Comparison of ENCODE assay signal across 10 cellular contexts in the genomic region with DNA sequence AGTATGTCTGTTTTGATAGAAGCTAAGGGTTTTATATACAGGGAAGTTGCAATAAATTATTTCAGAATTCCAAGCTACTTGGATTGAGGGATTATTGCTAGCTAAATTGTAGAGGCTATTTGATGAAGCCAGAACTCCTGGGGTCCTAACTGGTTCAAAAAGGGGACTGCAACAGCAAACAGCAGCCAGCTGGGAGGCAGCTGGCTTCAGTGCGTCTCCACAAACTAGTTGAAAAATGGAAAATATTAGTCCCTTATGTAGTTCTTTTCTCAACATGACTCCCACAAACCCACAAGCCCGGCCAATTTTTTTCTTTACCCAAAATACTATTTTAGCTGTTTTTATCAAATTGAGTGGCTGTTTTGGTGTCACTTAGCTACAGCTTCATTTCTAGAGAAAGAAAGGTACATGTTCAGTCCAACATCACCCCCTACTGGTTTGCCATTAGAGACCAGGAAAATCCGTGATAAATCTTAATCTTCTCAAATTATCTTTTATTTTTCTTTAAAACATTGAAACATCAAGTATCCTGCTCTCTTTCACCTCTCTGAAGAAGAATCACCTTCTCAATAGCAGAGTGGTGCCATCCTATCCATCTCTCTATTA.
DNase-seq lines count a peak whose midpoint lies in the region; ATAC-seq, FAIRE-seq and TF ChIP-seq lines count a peak whose summit lies in the region.
"Had no signal": no experiment of that assay in that cellular context is flagged by ENCODE, and none has a peak within 500 bp of the region (broad histone marks: within the 10 kb centered on the region; RNA-seq: fewer than 3 reads in every experiment).

No MANE protein-coding gene starts in this region.

- H3K27me3 ChIP-seq in fibroblast of lung (ENCODE audit: control insufficient read depth, insufficient read depth, low read length) (no peaks in the 10 kb centered on the region), small intestine (ENCODE audit: control insufficient read depth in 2 of 2, insufficient read depth in 2 of 2, low read length in 2 of 2) (no peaks in the 10 kb centered on the region), gastrocnemius medialis (no peaks in the 10 kb centered on the region)

- H3K4me1 ChIP-seq in fibroblast of lung (ENCODE audit: control insufficient read depth, extremely low read depth, insufficient read depth, low read length) (no peaks in the 10 kb centered on the region), small intestine (ENCODE audit: control insufficient read depth in 2 of 2, insufficient read depth in 1 of 2, low read depth in 1 of 2, low read length in 1 of 2) (no peaks in the 10 kb centered on the region), gastrocnemius medialis (no peaks in the 10 kb centered on the region)

- H3K27ac ChIP-seq in fibroblast of lung (ENCODE audit: insufficient read depth, low read length) (no peak overlapping the region), small intestine (ENCODE audit: low read depth in 1 of 2, low read length in 1 of 2) (no peak overlapping the region), gastrocnemius medialis (no peak overlapping the region)

- H3K9me3 ChIP-seq in fibroblast of lung (ENCODE audit: control insufficient read depth, insufficient read depth, low read depth, low read length) = no peaks in the 10 kb centered on the region
- no peaks in the 10 kb centered on the region for H3K9me3 ChIP-seq in small intestine (ENCODE audit: control insufficient read depth, low read depth)
- no peaks in the 10 kb centered on the region for H3K9me3 ChIP-seq in gastrocnemius medialis

- ATAC-seq in gastrocnemius medialis = no peak

- in situ Hi-C loops in gastrocnemius medialis (cut with MboI; ENCODE audit: low sequenced_read_pairs in 4 of 4) = no loop called here

- no peak for FAIRE-seq in small intestine (lab: Jason Lieb, UNC)

- no peak for TF ChIP-seq POLR2A in gastrocnemius medialis (IDR thresholded peaks at IDR 0.05)

- H3K36me3 ChIP-seq in fibroblast of lung (ENCODE audit: control insufficient read depth, insufficient read depth, low read length) = no peaks in the 10 kb centered on the region
- H3K36me3 ChIP-seq in small intestine (ENCODE audit: control insufficient read depth in 2 of 2, insufficient read depth in 2 of 2, low read length in 2 of 2) = no peaks in the 10 kb centered on the region
- no peaks in the 10 kb centered on the region for H3K36me3 ChIP-seq in gastrocnemius medialis

- H3K4me2 ChIP-seq in fibroblast of lung (ENCODE audit: extremely low read depth, insufficient read depth, low read length) = no peak overlapping the region

- 32 to 43% (median 42%) methylated on average over 3 of the region's 3 CpGs for WGBS in small intestine, 3 donors

- no peaks in the 10 kb centered on the region for H3K79me2 ChIP-seq in fibroblast of lung (ENCODE audit: control insufficient read depth, insufficient read depth, low read length)

- H3K4me3 ChIP-seq in fibroblast of lung (replicated peaks in 1 of 4; ENCODE audit: control extremely low read depth in 1 of 4, insufficient read depth in 1 of 4, low read depth in 3 of 4, low read length in 4 of 4) = no peak overlapping the region
- no peak overlapping the region for H3K4me3 ChIP-seq in small intestine (ENCODE audit: low read depth in 1 of 2, low read length in 2 of 2)
- H3K4me3 ChIP-seq in gastrocnemius medialis = no peak overlapping the region

- DNase-seq in NCI-H82 (lab: John Stamatoyannopoulos, UW) = peak; percentile 32
- DNase-seq in NCI-H82 treated with DMSO at 0.1 percent for 48 hours (lab: John Stamatoyannopoulos, UW; ENCODE audit: unreplicated experiment) = no peak
- DNase-seq in NCI-H748 (lab: John Stamatoyannopoulos, UW; ENCODE audit: unreplicated experiment) = peak; percentile 8
- peak; percentile 5 to 35 for DNase-seq in fibroblast of lung (ENCODE audit: low read depth in 2 of 2)
- DNase-seq in small intestine = peak; percentile 12
- no peak for DNase-seq in DMS79 (lab: John Stamatoyannopoulos, UW)
- DNase-seq in gastrocnemius medialis = no peak
- no peak for DNase-seq in stimulated activated CD4-positive, alpha-beta T cell treated with anti-CD3 and anti-CD28 coated beads, Interleukin-15, amount 100 ng/mL, for 24 hours
- DNase-seq: activated naive CD4-positive, alpha-beta T cell treated with anti-CD3 and anti-CD28 coated beads, Interleukin-2, amount 10 ng/mL, durations not matched to agents 7 days and 5 days; KG1 had no signal

- TF ChIP-seq CTCF in fibroblast of lung (conservative IDR thresholded peaks at IDR 0.05 in 1 of 2, IDR thresholded peaks at IDR 0.05 in 1 of 2; ENCODE audit: low read depth in 1 of 2, low read length in 2 of 2) = peak; percentile 28 to 39
- peak in 1 of 5 experiments; percentile 11 for TF ChIP-seq CTCF in gastrocnemius medialis (IDR thresholded peaks at IDR 0.05 in 4 of 5, conservative IDR thresholded peaks at IDR 0.05 in 1 of 5)

- H3K9ac ChIP-seq in fibroblast of lung (ENCODE audit: insufficient read depth, low read length) = no peak overlapping the region

- H2AFZ ChIP-seq in fibroblast of lung (ENCODE audit: low read length) = no peak overlapping the region

- intact Hi-C loops in gastrocnemius medialis (cut with DNase I; ENCODE audit: low total_unique reads) = no loop called here

- H4K20me1 ChIP-seq in fibroblast of lung (ENCODE audit: control insufficient read depth, extremely low read depth, insufficient read depth, low read length) = no peaks in the 10 kb centered on the region

Comparison
In these comparisons a context has a peak if more than half of its experiments do, and no peak if none do; other contexts are left out.
1. DNase-seq: peak in NCI-H82 (single experiment), NCI-H748 (single experiment), fibroblast of lung (2 of 2) and small intestine (single experiment); none in NCI-H82 treated with DMSO at 0.1 percent for 48 hours (single experiment), DMS79 (single experiment), gastrocnemius medialis (0 of 2) and stimulated activated CD4-positive, alpha-beta T cell treated with anti-CD3 and anti-CD28 coated beads, Interleukin-15, amount 100 ng/mL, for 24 hours (single experiment).